9 cellular contexts compared by ENCODE assay signal in the genomic region with DNA sequence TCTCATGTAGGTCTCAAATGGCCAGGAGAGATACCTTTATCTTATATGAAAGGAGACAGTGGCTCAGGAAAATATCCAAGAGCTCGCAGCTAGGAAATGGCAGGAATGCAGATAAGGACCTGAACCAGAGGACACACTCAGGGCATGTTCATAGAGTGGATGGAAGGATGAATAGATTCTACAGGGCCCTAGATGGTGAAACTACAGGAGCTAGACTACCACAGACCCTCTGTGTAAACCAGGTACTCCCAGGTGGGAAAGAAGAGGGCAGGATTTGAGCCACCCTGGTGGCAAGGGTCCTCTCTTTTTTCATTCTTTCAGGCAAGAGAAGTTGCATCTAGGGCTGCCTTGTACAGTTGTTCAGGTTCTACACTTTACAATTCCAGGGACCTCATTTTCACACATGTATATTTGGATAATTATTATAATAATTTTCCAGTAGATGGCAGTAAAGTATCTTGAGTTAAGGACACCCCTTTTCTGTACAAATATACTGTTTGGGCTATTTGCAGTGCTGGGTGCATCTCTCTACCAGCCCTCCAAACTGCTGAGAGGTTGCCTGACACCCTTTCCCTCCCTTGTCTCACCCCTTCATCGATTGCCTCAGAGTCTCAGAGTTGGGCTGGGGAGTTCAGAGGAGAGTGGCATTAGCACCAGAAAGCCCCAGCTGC. TPM values are rescaled to one million over a fixed set of nuclear protein-coding genes. Genes with fewer than 3 reads are reported as not detected.
A peak's percentile ranks its signal among the peaks of the same experiment; 100 is the strongest.
DNase-seq lines count a peak whose midpoint lies in the region; ATAC-seq, FAIRE-seq and TF ChIP-seq lines count a peak whose summit lies in the region.
"Had no signal": no experiment of that assay in that cellular context is flagged by ENCODE, and none has a peak within 500 bp of the region (broad histone marks: within the 10 kb centered on the region; RNA-seq: fewer than 3 reads in every experiment).

No MANE protein-coding gene starts in this region.

- H3K36me3 ChIP-seq in heart right ventricle: no peaks in the 10 kb centered on the region
- H3K36me3 ChIP-seq in bronchial epithelial cell (ENCODE audit: control insufficient read depth, insufficient read depth, low read length): no peaks in the 10 kb centered on the region
- no peaks in the 10 kb centered on the region for H3K36me3 ChIP-seq in osteoblast (ENCODE audit: insufficient read depth, low read length)

- FAIRE-seq in bronchial epithelial cell (lab: Jason Lieb, UNC): no peak
- FAIRE-seq: keratinocyte had no signal

- intact Hi-C loops in heart right ventricle (cut with DNase I) (loop anchor here (1.0 to 10.0 kb wide), 7 partner anchors 153 to 393 kb away; no protein-coding TSS in a partner anchor), Right ventricle myocardium inferior (cut with DNase I) (loop anchor here (1.0 kb wide), 1 partner anchor 164 kb away; no protein-coding TSS in a partner anchor)

- peak in 4 of 8 donors; percentile 25 to 57 (median 45) for ATAC-seq in heart right ventricle
- no peak for ATAC-seq in Right ventricle myocardium inferior
- no peak for ATAC-seq in GM19395 (IDR thresholded peaks at IDR 0.05; ENCODE audit: unreplicated experiment)

- H3K4me3 ChIP-seq in heart right ventricle (no peak overlapping the region), bronchial epithelial cell (ENCODE audit: low read depth, low read length) (no peak overlapping the region), osteoblast (ENCODE audit: insufficient read depth, low read length) (no peak overlapping the region)

- H2AFZ ChIP-seq in osteoblast (ENCODE audit: low read length): no peak overlapping the region

- 12 to 27% methylated on average over 2 of the region's 2 CpGs for WGBS in heart right ventricle, 2 donors

- DNase-seq in heart right ventricle (no peak), Right ventricle myocardium inferior (ENCODE audit: missing footprints) (no peak), NCI-H510A treated with DMSO at 0.1 percent for 48 hours (lab: John Stamatoyannopoulos, UW) (peak; percentile 78), bronchial epithelial cell (ENCODE audit: low read depth) (peak; percentile 52), osteoblast (ENCODE audit: insufficient read length, low spot score, missing footprints) (peak; percentile 92), amniotic stem cell (lab: John Stamatoyannopoulos, UW) (no peak), GOT3 (lab: John Stamatoyannopoulos, UW) (no peak)

- no peak overlapping the region for H3K4me2 ChIP-seq in osteoblast (ENCODE audit: insufficient read depth, low read length)

- peaks cover 0 to 14% (median 0%) of the 10 kb centered on the region in 9 donors for H3K4me1 ChIP-seq in heart right ventricle
- no peaks in the 10 kb centered on the region for H3K4me1 ChIP-seq in osteoblast (ENCODE audit: insufficient read depth, low read length)

- no peaks in the 10 kb centered on the region for H4K20me1 ChIP-seq in osteoblast (ENCODE audit: insufficient read depth, low read length)

- H3K79me2 ChIP-seq in osteoblast (ENCODE audit: insufficient read depth, low read length): no peaks in the 10 kb centered on the region

- no peaks in the 10 kb centered on the region for H3K9me3 ChIP-seq in heart right ventricle
- no peaks in the 10 kb centered on the region for H3K9me3 ChIP-seq in osteoblast (ENCODE audit: low read depth, low read length)

- TF ChIP-seq CTCF in heart right ventricle (IDR thresholded peaks at IDR 0.05): peak in 5 of 9 donors; percentile 26 to 42 (median 31)
- TF ChIP-seq CTCF in bronchial epithelial cell (IDR thresholded peaks at IDR 0.05; ENCODE audit: insufficient read depth, low read length, severe bottlenecking): peak; percentile 26
- peak; percentile 36 for TF ChIP-seq CTCF in osteoblast (IDR thresholded peaks at IDR 0.05; ENCODE audit: extremely low read depth, low read depth, low read length)

- no peak overlapping the region for H3K27ac ChIP-seq in heart right ventricle
- no peak overlapping the region for H3K27ac ChIP-seq in osteoblast (ENCODE audit: low read depth, low read length)

- H3K27me3 ChIP-seq in heart right ventricle (peaks cover 0 to 45% (median 32%) of the 10 kb centered on the region in 7 donors), bronchial epithelial cell (ENCODE audit: control insufficient read depth, insufficient read depth, low read length) (no peaks in the 10 kb centered on the region), osteoblast (ENCODE audit: insufficient read depth, low read length) (peaks cover 22% of the 10 kb centered on the region)

RNA-seq across cellular contexts. Expression of a gene that starts 10.5 kb away (rescaled TPM):
- total RNA-seq in heart right ventricle: under 1 TPM in 1 of 10 donors, not detected in 9; 0.09 TPM
- not detected for polyA plus RNA-seq in heart right ventricle
- not detected for total RNA-seq in Right ventricle myocardium inferior
- total RNA-seq in bronchial epithelial cell: not detected in 2 replicates
- total RNA-seq in osteoblast: not detected in 2 replicates
- polyA plus RNA-seq: keratinocyte had no signal

RNA-seq across cellular contexts. Expression of a gene that starts 29.5 kb away (rescaled TPM):
- 1 to 10 TPM in 2 of 10 donors, under 1 TPM in 8; 0.08 to 7.2 (median 0.53) TPM for total RNA-seq in heart right ventricle
- polyA plus RNA-seq in heart right ventricle: 1 to 10 TPM in 1 of 2 donors, under 1 TPM in 1; under 0.01 to 1.5 TPM
- 2.7 TPM for total RNA-seq in Right ventricle myocardium inferior
- total RNA-seq in bronchial epithelial cell: 0.79 and 4.5 TPM in 2 replicates
- total RNA-seq in osteoblast: 0.72 TPM in 1 of 2 replicates, not detected in the other

RNA-seq across cellular contexts. Expression of a gene that starts 54.0 kb away (rescaled TPM):
- total RNA-seq in heart right ventricle: 10 to 100 TPM; 51.4 to 93.8 (median 64.2) TPM
- 10 to 100 TPM in 1 of 2 donors, 1 to 10 TPM in 1; 9.4 to 11.6 TPM for polyA plus RNA-seq in heart right ventricle
- 72.7 TPM for total RNA-seq in Right ventricle myocardium inferior
- 9.7 and 14.5 TPM in 2 replicates for total RNA-seq in bronchial epithelial cell
- total RNA-seq in osteoblast: 15.9 and 16.6 TPM in 2 replicates

Comparison
In these comparisons a context has a peak if more than half of its experiments do, and no peak if none do; other contexts are left out.
1. DNase-seq: peak in NCI-H510A treated with DMSO at 0.1 percent for 48 hours (single experiment), bronchial epithelial cell (single experiment) and osteoblast (single experiment); none in heart right ventricle (0 of 2), Right ventricle myocardium inferior (single experiment), amniotic stem cell (single experiment) and GOT3 (single experiment).
2. Peak in every context shown above with its lines, with median percentiles within 50 percentile points of each other: CTCF ChIP-seq.